In the genomic region with DNA sequence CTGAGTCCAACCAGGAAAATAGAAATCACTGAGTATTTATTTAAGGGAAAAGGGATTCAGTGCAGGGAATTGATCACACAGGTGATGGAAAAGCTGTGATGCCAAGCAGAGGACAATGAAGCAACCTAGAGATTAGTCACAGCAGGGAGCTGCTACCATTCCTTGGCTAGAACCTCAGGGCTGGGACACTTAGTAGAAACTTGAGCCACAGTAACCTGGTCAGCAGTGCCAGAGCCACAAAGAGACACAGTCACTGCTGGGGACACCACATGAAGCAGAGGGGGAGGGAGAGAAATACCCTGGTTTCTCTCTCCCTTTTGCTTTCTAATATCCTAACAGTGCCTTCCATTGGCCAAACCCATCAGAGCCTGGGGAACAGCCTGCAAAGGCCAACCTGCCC, we compare ENCODE assay signal across 26 cellular contexts. TPM values are rescaled to one million over a fixed set of nuclear protein-coding genes. Genes with fewer than 3 reads are reported as not detected.
DNase-seq lines count a peak whose midpoint lies in the region; ATAC-seq, FAIRE-seq and TF ChIP-seq lines count a peak whose summit lies in the region.
"Had no signal": no experiment of that assay in that cellular context is flagged by ENCODE, and none has a peak within 500 bp of the region (broad histone marks: within the 10 kb centered on the region; RNA-seq: fewer than 3 reads in every experiment).

No MANE protein-coding gene starts in this region.

- no peak for TF ChIP-seq EP300 in suprapubic skin (IDR thresholded peaks at IDR 0.05)

- H3K4me3 ChIP-seq in breast epithelium, result no peak overlapping the region
- no peak overlapping the region for H3K4me3 ChIP-seq in mammary epithelial cell (replicated peaks in 1 of 3; ENCODE audit: insufficient read depth in 1 of 3, low read depth in 2 of 3, low read length in 3 of 3)
- no peak overlapping the region for H3K4me3 ChIP-seq in suprapubic skin
- H3K4me3 ChIP-seq in SJCRH30, result no peak overlapping the region

- TF ChIP-seq CTCF in MCF 10A (IDR thresholded peaks at IDR 0.05; ENCODE audit: unreplicated experiment) (no peak), breast epithelium (IDR thresholded peaks at IDR 0.05) (no peak), mammary epithelial cell (conservative IDR thresholded peaks at IDR 0.05 in 1 of 2, IDR thresholded peaks at IDR 0.05 in 1 of 2; ENCODE audit: extremely low read depth in 1 of 2, insufficient read depth in 1 of 2, low read depth in 1 of 2, low read length in 2 of 2) (no peak), suprapubic skin (IDR thresholded peaks at IDR 0.05) (no peak)

- peak overlapping the region; percentile 13 for H3K27ac Mint-ChIP-seq in MCF 10A (ENCODE audit: low read depth, unreplicated experiment)
- H3K27ac Mint-ChIP-seq: CD4-positive, CD25-positive, alpha-beta regulatory T cell; HFFc6 had no signal

- peaks cover 83% of the 10 kb centered on the region for H3K27me3 Mint-ChIP-seq in MCF 10A (ENCODE audit: insufficient read depth, unreplicated experiment)
- H3K27me3 Mint-ChIP-seq: CD4-positive, CD25-positive, alpha-beta regulatory T cell had no signal

- BruUV-seq in MCF 10A (replicated peaks; lab: Mats Ljungman, UMichigan), result no TSS peak
- no TSS peak for BruUV-seq in mammary epithelial cell (replicated peaks; lab: Mats Ljungman, UMichigan)

- dilution Hi-C loops in mammary epithelial cell (cut with HindIII; ENCODE audit: low sequenced_read_pairs), result no loop called here

- peak; percentile 27 for FAIRE-seq in islet of Langerhans (lab: Jason Lieb, UNC)
- FAIRE-seq: H54, HTR-8/SVneo had no signal

- H3K79me2 ChIP-seq in mammary epithelial cell (ENCODE audit: insufficient read depth, low read length), result no peaks in the 10 kb centered on the region

- H3K4me1 Mint-ChIP-seq in MCF 10A (ENCODE audit: insufficient read depth, unreplicated experiment), result peaks cover 30% of the 10 kb centered on the region
- H3K4me1 Mint-ChIP-seq: CD4-positive, CD25-positive, alpha-beta regulatory T cell had no signal

- H2AFZ ChIP-seq in mammary epithelial cell (ENCODE audit: low read depth, low read length), result peak overlapping the region; percentile 65

- no peaks in the 10 kb centered on the region for H3K4me1 ChIP-seq in breast epithelium
- H3K4me1 ChIP-seq in mammary epithelial cell (ENCODE audit: insufficient read depth, low read length), result peaks cover 41% of the 10 kb centered on the region
- H3K4me1 ChIP-seq in suprapubic skin, result peaks cover 12% of the 10 kb centered on the region
- peaks cover 9% of the 10 kb centered on the region; the same call in 1 of the 2 replicates for H3K4me1 ChIP-seq in SJCRH30
- H3K4me1 ChIP-seq: BE2C had no signal

- no peak overlapping the region for H3K27ac ChIP-seq in breast epithelium
- H3K27ac ChIP-seq in mammary epithelial cell (ENCODE audit: insufficient read depth, low read depth, low read length), result peak overlapping the region; percentile 36
- H3K27ac ChIP-seq in suprapubic skin, result peak overlapping the region; percentile 54
- no peak overlapping the region for H3K27ac ChIP-seq in SJCRH30
- H3K27ac ChIP-seq: HL-60 had no signal

- CTCF ChIA-PET in MCF 10A (lab: Yijun Ruan, JAX) (interaction anchor here (0.6 to 2.0 kb wide), 2 partner anchors 74 to 237 kb away, joined by 3 to 7 read pairs; no protein-coding TSS in a partner anchor), mammary epithelial cell (lab: Charles Lee; ENCODE audit: low non-redundant PET) (no interaction called here)

- H3K4me2 ChIP-seq in mammary epithelial cell (ENCODE audit: insufficient read depth, low read depth, low read length), result no peak overlapping the region

- no peak for DNase-seq in MCF 10A (ENCODE audit: unreplicated experiment)
- DNase-seq in breast epithelium (ENCODE audit: low spot score in 2 of 2), result no peak
- no peak for DNase-seq in mammary epithelial cell
- no peak for DNase-seq in suprapubic skin (ENCODE audit: low spot score in 2 of 2)
- no peak for DNase-seq in SJCRH30
- no peak for DNase-seq in germinal center (ENCODE audit: low spot score)
- DNase-seq: 8988T; BE2C; CD4-positive, CD25-positive, alpha-beta regulatory T cell; DMS153; GF-D8; HFFc6; IMR-90; Karpas-422; MM.1S; NCI-H1092; NCI-H1436 treated with DMSO at 0.1 percent for 48 hours; NCI-H2029; NCI-H526; NK-92 treated with Interleukin-12 subunit alpha and Interleukin-12 subunit beta, amount 100 ng/mL, for 24 hours; SIG-M5 had no signal

- no peak for TF ChIP-seq POLR2A in breast epithelium (IDR thresholded peaks at IDR 0.05)
- no peak for TF ChIP-seq POLR2A in suprapubic skin (IDR thresholded peaks at IDR 0.05)

- POLR2A ChIA-PET in MCF 10A (lab: Yijun Ruan, JAX), result interaction anchor here (1.0 to 1.9 kb wide), 10 partner anchors 10 to 237 kb away, joined by 3 to 11 read pairs (median 5); a partner anchor contains a TSS

- intact Hi-C loops in MCF 10A (cut with micrococcal nuclease), result no loop called here
- intact Hi-C loops in breast epithelium (cut with DNase I; ENCODE audit: low total_unique reads), result no loop called here
- intact Hi-C loops in mammary epithelial cell (cut with micrococcal nuclease), result no loop called here

- no peaks in the 10 kb centered on the region for H3K36me3 ChIP-seq in breast epithelium
- no peaks in the 10 kb centered on the region for H3K36me3 ChIP-seq in mammary epithelial cell (ENCODE audit: insufficient read depth, low read length)
- H3K36me3 ChIP-seq in suprapubic skin, result no peaks in the 10 kb centered on the region
- no peaks in the 10 kb centered on the region for H3K36me3 ChIP-seq in SJCRH30
- H3K36me3 ChIP-seq: BE2C had no signal

- no peak overlapping the region for H3K4me3 Mint-ChIP-seq in MCF 10A (ENCODE audit: unreplicated experiment)
- H3K4me3 Mint-ChIP-seq: CD4-positive, CD25-positive, alpha-beta regulatory T cell; HFFc6 had no signal

- no peak overlapping the region for H3K9ac ChIP-seq in mammary epithelial cell (ENCODE audit: insufficient read depth, low read length)

- ATAC-seq in HG03095 (IDR thresholded peaks at IDR 0.05; ENCODE audit: unreplicated experiment), result no peak

- no peaks in the 10 kb centered on the region for H3K9me3 ChIP-seq in breast epithelium
- H3K9me3 ChIP-seq in mammary epithelial cell (replicated peaks; ENCODE audit: insufficient read depth, low read length), result no peaks in the 10 kb centered on the region
- H3K9me3 ChIP-seq in suprapubic skin, result no peaks in the 10 kb centered on the region
- H3K9me3 ChIP-seq in SJCRH30 (replicated peaks), result no peaks in the 10 kb centered on the region
- H3K9me3 ChIP-seq: BE2C had no signal

- in situ Hi-C loops in mammary epithelial cell (cut with MboI; ENCODE audit: low sequenced_read_pairs in 2 of 2), result no loop called here

- no peaks in the 10 kb centered on the region for H3K9me3 Mint-ChIP-seq in MCF 10A (ENCODE audit: unreplicated experiment)
- H3K9me3 Mint-ChIP-seq: CD4-positive, CD25-positive, alpha-beta regulatory T cell; HFFc6 had no signal

- no peaks in the 10 kb centered on the region for H3K36me3 Mint-ChIP-seq in MCF 10A (ENCODE audit: insufficient read depth, unreplicated experiment)
- H3K36me3 Mint-ChIP-seq: CD4-positive, CD25-positive, alpha-beta regulatory T cell had no signal

- H3K27me3 ChIP-seq in breast epithelium (peaks cover 0 to 78% of the 10 kb centered on the region in 2 donors), mammary epithelial cell (ENCODE audit: insufficient read depth, low read length) (no peaks in the 10 kb centered on the region), suprapubic skin (no peaks in the 10 kb centered on the region), SJCRH30 (no peaks in the 10 kb centered on the region)
- H3K27me3 ChIP-seq: BE2C had no signal

- no peaks in the 10 kb centered on the region for H4K20me1 ChIP-seq in mammary epithelial cell (ENCODE audit: insufficient read depth, low read length)

RNA-seq across cellular contexts. Expression of a gene that starts 38.7 kb away (rescaled TPM):
- not detected in 2 replicates for total RNA-seq in MCF 10A (2022)
- total RNA-seq in breast epithelium, result under 1 TPM in 2 of 3 donors, not detected in 1; 0.15 to 0.32 TPM
- under 1 TPM in 1 of 2 donors, not detected in 1; 0.26 TPM for total RNA-seq in mammary epithelial cell
- 0.02 TPM for polyA plus RNA-seq in mammary epithelial cell
- not detected for polyA minus RNA-seq in mammary epithelial cell
- total RNA-seq in suprapubic skin, result under 1 TPM in 1 of 4 donors, not detected in 3; 0.16 TPM
- 1.9 and 2.0 TPM in 2 replicates for total RNA-seq in SJCRH30 (2014; rRNA removed; shearing (Covaris generic))
- total RNA-seq: CD4-positive, CD25-positive, alpha-beta regulatory T cell had no signal
- polyA plus RNA-seq: CD4-positive, CD25-positive, alpha-beta regulatory T cell had no signal

Comparison
In these comparisons a context has a peak if more than half of its experiments do, and no peak if none do; other contexts are left out.
1. H3K27ac ChIP-seq: peak in mammary epithelial cell (single experiment) and suprapubic skin (single experiment); none in breast epithelium (0 of 2) and SJCRH30 (single experiment).